Comparison of ENCODE assay signal across 23 cellular contexts in the genomic region with DNA sequence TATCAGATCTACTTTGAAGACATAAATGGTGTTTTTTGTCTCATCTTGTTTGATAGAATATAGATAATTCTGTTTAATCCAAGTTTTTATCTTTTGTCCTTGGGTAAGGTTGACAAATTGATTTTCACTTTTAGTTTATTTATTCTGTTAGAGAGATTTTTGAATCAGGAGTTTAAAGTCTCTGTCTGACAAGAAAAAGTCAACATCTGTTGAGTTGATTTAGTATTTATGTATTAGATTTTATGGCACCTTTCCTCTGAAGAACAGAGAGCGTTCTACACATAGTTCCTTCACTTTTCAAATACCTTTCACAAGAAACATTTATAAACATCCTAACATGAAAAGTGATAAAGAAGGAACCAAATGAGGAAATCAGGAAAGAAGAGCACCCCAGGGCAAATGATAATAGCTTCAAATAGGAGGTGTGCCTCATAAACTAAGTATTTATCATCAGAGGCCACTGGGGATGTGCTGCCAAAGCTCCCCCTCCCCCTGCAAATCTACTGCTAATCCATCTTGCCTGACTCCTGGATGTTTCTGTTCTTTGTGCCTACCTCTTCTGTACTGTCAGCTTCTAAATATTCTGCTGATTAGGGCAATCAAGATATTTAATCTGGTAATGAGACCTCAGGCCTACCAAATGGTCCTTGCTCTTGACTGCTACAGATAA.
"Had no signal": no experiment of that assay in that cellular context is flagged by ENCODE, and none has a peak within 500 bp of the region (broad histone marks: within the 10 kb centered on the region; RNA-seq: fewer than 3 reads in every experiment).

No MANE protein-coding gene starts in this region.

- H3K36me3 Mint-ChIP-seq: natural killer cell; stimulated activated memory B cell treated with anti-CD40 and anti-IgM and Interleukin-4, amounts not matched to agents 10 μg/mL and 1 μg/mL and 100 μg/mL, for 72 hours had no signal

- H3K4me1 ChIP-seq: esophagus squamous epithelium, lower lobe of right lung, psoas muscle, testis, tibial nerve, upper lobe of right lung, uterus had no signal

- H3K4me1 Mint-ChIP-seq: natural killer cell; stimulated activated memory B cell treated with anti-CD40 and anti-IgM and Interleukin-4, amounts not matched to agents 10 μg/mL and 1 μg/mL and 100 μg/mL, for 72 hours had no signal

- DNase-seq: cortex of kidney; effector memory CD8-positive, alpha-beta T cell; erythroblast; esophagus squamous epithelium; head of caudate nucleus; left ventricle myocardium superior; lower lobe of right lung; natural killer cell; occipital lobe; ovary; posterior cingulate gyrus; psoas muscle; right cardiac atrium; sigmoid colon; stimulated activated CD4-positive, alpha-beta T cell treated with anti-CD3 and anti-CD28 coated beads, Interleukin-2, amount 100 ng/mL, for 24 hours; stimulated activated CD4-positive, alpha-beta T cell treated with anti-CD3 and anti-CD28 coated beads, Interleukin-4, amount 100 ng/mL, for 4 hours; stimulated activated naive CD8-positive, alpha-beta T cell treated with anti-CD3 and anti-CD28 coated beads, Interleukin-15, Interleukin-2, amounts not matched to agents 100 U/mL and 50 U/mL, for 24 hours; substantia nigra; testis; upper lobe of right lung; uterus had no signal

- H3K4me3 Mint-ChIP-seq: effector memory CD8-positive, alpha-beta T cell; natural killer cell; stimulated activated memory B cell treated with anti-CD40 and anti-IgM and Interleukin-4, amounts not matched to agents 10 μg/mL and 1 μg/mL and 100 μg/mL, for 72 hours had no signal

- H3K27me3 Mint-ChIP-seq: effector memory CD8-positive, alpha-beta T cell; stimulated activated memory B cell treated with anti-CD40 and anti-IgM and Interleukin-4, amounts not matched to agents 10 μg/mL and 1 μg/mL and 100 μg/mL, for 72 hours had no signal

- H3K27ac ChIP-seq: esophagus squamous epithelium, lower lobe of right lung, ovary, psoas muscle, sigmoid colon, testis, tibial nerve, upper lobe of right lung, uterus had no signal

- H3K27me3 ChIP-seq: esophagus squamous epithelium, ovary, sigmoid colon, testis, tibial nerve, upper lobe of right lung had no signal

- H3K36me3 ChIP-seq: esophagus squamous epithelium, lower lobe of right lung, ovary, sigmoid colon, tibial nerve, upper lobe of right lung, uterus had no signal

- ATAC-seq: effector memory CD8-positive, alpha-beta T cell; left ventricle myocardium superior; lower lobe of right lung; natural killer cell; psoas muscle; right cardiac atrium; stimulated activated memory B cell treated with anti-CD40 and anti-IgM and Interleukin-4, amounts not matched to agents 10 μg/mL and 1 μg/mL and 100 μg/mL, for 72 hours; stimulated activated naive CD8-positive, alpha-beta T cell treated with anti-CD3 and anti-CD28 coated beads, Interleukin-15, Interleukin-2, amounts not matched to agents 100 U/mL and 50 U/mL, for 24 hours; upper lobe of right lung had no signal

- H3K4me3 ChIP-seq: esophagus squamous epithelium, lower lobe of right lung, ovary, psoas muscle, sigmoid colon, testis, tibial nerve, upper lobe of right lung, uterus had no signal

- H3K27ac Mint-ChIP-seq: effector memory CD8-positive, alpha-beta T cell; natural killer cell; stimulated activated memory B cell treated with anti-CD40 and anti-IgM and Interleukin-4, amounts not matched to agents 10 μg/mL and 1 μg/mL and 100 μg/mL, for 72 hours had no signal

- H3K9me3 ChIP-seq: ovary, testis, upper lobe of right lung, uterus had no signal
